ENCODE assay signal across 1 cellular context in the genomic region with DNA sequence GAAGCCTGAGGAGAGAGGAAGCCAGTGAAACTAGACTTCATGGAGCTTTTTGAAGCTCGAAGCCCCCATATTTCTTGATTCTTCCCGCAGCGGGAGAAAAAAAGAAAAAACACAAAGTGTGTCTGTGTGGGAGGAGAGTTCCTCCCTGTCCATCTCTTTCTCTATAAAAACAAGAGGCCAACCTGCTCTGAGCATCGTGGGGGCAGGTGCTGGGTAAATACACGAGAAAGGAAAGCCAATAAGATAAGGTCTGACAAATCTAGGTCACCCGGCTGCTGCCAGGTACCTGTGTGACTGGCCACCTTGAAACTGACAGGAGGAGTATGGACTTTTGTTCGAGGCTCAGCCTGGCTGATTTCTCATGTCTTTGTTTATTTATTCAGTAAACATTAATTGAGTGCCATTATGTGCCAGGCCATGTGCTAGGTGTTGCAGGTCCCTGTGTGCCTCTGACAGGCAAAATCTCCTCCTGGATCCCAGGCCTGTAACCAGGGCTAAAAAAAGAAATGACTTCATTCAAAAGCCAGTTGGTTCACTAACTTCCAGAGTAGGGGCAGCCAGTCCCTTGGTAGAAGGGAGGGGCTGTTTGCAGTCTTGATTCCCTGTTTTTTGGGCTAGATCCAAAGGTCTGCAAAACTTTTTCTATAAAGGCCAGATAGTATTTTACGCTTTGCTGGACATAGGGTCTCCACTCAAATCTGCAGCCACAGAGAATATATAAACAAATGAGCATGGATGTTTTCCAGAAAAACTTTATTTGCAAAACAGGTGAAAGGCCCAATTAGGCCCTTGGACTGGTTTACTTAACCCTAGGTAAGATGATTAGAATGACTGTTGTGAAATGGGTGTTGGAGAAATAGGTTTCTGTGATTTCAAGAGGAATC.
A peak's percentile ranks its signal among the peaks of the same experiment; 100 is the strongest.
TF ChIP-seq lines count a peak whose summit lies in the region.

No MANE protein-coding gene starts in this region.

TF ChIP-seq in HepG2, 621 proteins besides CTCF, POLR2A, EP300 and RAD21 (continued from another document):
- peak; percentile 93 for TF ChIP-seq HMG20B (CRISPR knock-in tag; conservative IDR thresholded peaks at IDR 0.05)
- no peak for TF ChIP-seq PCBP2 (optimal IDR thresholded peaks at IDR 0.05; ENCODE audit: low read depth, low read length, poor library complexity, severe bottlenecking)
- peak; percentile 73 for TF ChIP-seq ONECUT2 (CRISPR knock-in tag; IDR thresholded peaks at IDR 0.05)
- TF ChIP-seq, protein P1, sequence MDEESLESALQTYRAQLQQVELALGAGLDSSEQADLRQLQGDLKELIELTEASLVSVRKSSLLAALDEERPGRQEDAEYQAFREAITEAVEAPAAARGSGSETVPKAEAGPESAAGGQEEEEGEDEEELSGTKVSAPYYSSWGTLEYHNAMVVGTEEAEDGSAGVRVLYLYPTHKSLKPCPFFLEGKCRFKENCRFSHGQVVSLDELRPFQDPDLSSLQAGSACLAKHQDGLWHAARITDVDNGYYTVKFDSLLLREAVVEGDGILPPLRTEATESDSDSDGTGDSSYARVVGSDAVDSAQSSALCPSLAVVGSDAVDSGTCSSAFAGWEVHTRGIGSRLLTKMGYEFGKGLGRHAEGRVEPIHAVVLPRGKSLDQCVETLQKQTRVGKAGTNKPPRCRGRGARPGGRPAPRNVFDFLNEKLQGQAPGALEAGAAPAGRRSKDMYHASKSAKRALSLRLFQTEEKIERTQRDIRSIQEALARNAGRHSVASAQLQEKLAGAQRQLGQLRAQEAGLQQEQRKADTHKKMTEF (CRISPR knock-in tag; IDR thresholded peaks at IDR 0.05) = peak; percentile 98
- TF ChIP-seq ZNF484 (CRISPR knock-in tag; IDR thresholded peaks at IDR 0.05; ENCODE audit: borderline replicate concordance, low read depth) = no peak
- no peak for TF ChIP-seq MBNL3 (CRISPR knock-in tag; conservative IDR thresholded peaks at IDR 0.05)
- no peak for TF ChIP-seq ZFP36 (IDR thresholded peaks at IDR 0.05; ENCODE audit: borderline replicate concordance, low read depth, low read length, partially characterized antibody)
- no peak for TF ChIP-seq ZNF468 (CRISPR knock-in tag; IDR thresholded peaks at IDR 0.05)
- TF ChIP-seq NFKBIZ (CRISPR knock-in tag; IDR thresholded peaks at IDR 0.05) = peak; percentile 96
- peak; percentile 64 for TF ChIP-seq THAP11 (CRISPR knock-in tag; IDR thresholded peaks at IDR 0.05)
- no peak for TF ChIP-seq ZNF549 (CRISPR knock-in tag; IDR thresholded peaks at IDR 0.05)
- TF ChIP-seq, protein P2, sequence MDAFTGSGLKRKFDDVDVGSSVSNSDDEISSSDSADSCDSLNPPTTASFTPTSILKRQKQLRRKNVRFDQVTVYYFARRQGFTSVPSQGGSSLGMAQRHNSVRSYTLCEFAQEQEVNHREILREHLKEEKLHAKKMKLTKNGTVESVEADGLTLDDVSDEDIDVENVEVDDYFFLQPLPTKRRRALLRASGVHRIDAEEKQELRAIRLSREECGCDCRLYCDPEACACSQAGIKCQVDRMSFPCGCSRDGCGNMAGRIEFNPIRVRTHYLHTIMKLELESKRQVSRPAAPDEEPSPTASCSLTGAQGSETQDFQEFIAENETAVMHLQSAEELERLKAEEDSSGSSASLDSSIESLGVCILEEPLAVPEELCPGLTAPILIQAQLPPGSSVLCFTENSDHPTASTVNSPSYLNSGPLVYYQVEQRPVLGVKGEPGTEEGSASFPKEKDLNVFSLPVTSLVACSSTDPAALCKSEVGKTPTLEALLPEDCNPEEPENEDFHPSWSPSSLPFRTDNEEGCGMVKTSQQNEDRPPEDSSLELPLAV (CRISPR knock-in tag; conservative IDR thresholded peaks at IDR 0.05; ENCODE audit: low read depth) = no peak
- TF ChIP-seq ZFP62 (CRISPR knock-in tag; IDR thresholded peaks at IDR 0.05) = no peak
- TF ChIP-seq ZNF205 (CRISPR knock-in tag; IDR thresholded peaks at IDR 0.05) = peak; percentile 85; the same call in 1 of the 2 replicates
- peak; percentile 65 for TF ChIP-seq ZMYM2 (CRISPR knock-in tag; IDR thresholded peaks at IDR 0.05)
- TF ChIP-seq ZNF749 (CRISPR knock-in tag; IDR thresholded peaks at IDR 0.05; ENCODE audit: borderline replicate concordance) = peak; percentile 28; the same call in 1 of the 2 replicates
- peak; percentile 71; the same call in 1 of the 2 replicates for TF ChIP-seq ZNF317 (CRISPR knock-in tag; IDR thresholded peaks at IDR 0.05)
- TF ChIP-seq, protein P3, sequence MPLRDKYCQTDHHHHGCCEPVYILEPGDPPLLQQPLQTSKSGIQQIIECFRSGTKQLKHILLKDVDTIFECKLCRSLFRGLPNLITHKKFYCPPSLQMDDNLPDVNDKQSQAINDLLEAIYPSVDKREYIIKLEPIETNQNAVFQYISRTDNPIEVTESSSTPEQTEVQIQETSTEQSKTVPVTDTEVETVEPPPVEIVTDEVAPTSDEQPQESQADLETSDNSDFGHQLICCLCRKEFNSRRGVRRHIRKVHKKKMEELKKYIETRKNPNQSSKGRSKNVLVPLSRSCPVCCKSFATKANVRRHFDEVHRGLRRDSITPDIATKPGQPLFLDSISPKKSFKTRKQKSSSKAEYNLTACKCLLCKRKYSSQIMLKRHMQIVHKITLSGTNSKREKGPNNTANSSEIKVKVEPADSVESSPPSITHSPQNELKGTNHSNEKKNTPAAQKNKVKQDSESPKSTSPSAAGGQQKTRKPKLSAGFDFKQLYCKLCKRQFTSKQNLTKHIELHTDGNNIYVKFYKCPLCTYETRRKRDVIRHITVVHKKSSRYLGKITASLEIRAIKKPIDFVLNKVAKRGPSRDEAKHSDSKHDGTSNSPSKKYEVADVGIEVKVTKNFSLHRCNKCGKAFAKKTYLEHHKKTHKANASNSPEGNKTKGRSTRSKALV (CRISPR knock-in tag; IDR thresholded peaks at IDR 0.05) = peak; percentile 61; the same call in 1 of the 2 replicates
- 0 out of 2 replicates have a peak, but pooled peaks have one; percentile 48 for TF ChIP-seq HDAC6 (IDR thresholded peaks at IDR 0.05; ENCODE audit: low read depth, low read length)
- peak; percentile 96 for TF ChIP-seq SOX5 (CRISPR knock-in tag; IDR thresholded peaks at IDR 0.05; ENCODE audit: borderline replicate concordance)
- no peak for TF ChIP-seq PLRG1 (conservative IDR thresholded peaks at IDR 0.05)
- peak; percentile 58; the same call in 1 of the 2 replicates for TF ChIP-seq ZNF12 (CRISPR knock-in tag; IDR thresholded peaks at IDR 0.05)
TF ChIP-seq in HepG2: peak in this region for 343.
